ENCODE assay signal across 7 cellular contexts in genomic region chrX:118117069-118117405, GRCh38. TPM values are rescaled to one million over a fixed set of nuclear protein-coding genes. Genes with fewer than 3 reads are reported as not detected.
DNase-seq lines count a peak whose midpoint lies in the region; ATAC-seq and TF ChIP-seq lines count a peak whose summit lies in the region.

No MANE protein-coding gene starts in this region.

- H3K4me1 ChIP-seq in psoas muscle = no peaks in the 10 kb centered on the region

- WGBS in psoas muscle, 3 donors = 0 to 18% (median 3%) methylated on average over 11 to 12 of the region's 12 CpGs

- no peak overlapping the region for H3K27ac ChIP-seq in SK-N-MC
- peak overlapping the region; percentile 63 for H3K27ac ChIP-seq in psoas muscle

- ATAC-seq in GM21360 (IDR thresholded peaks at IDR 0.05; ENCODE audit: unreplicated experiment) (peak; percentile 24), psoas muscle (peak; percentile 45 to 64 (median 48)), HG03139 (IDR thresholded peaks at IDR 0.05; ENCODE audit: unreplicated experiment) (no peak), HG03520 (IDR thresholded peaks at IDR 0.05; ENCODE audit: unreplicated experiment) (no peak)

- no peaks in the 10 kb centered on the region for H3K9me3 ChIP-seq in SK-N-MC (ENCODE audit: low read depth, low read length)
- no peaks in the 10 kb centered on the region for H3K9me3 ChIP-seq in psoas muscle

- peak overlapping the region; percentile 72 for H3K9ac ChIP-seq in SK-N-MC (ENCODE audit: insufficient read length)

- H3K36me3 ChIP-seq in SK-N-MC (ENCODE audit: insufficient read depth, low read length) (no peaks in the 10 kb centered on the region), psoas muscle (ENCODE audit: insufficient read depth in 1 of 2, low read depth in 1 of 2) (no peaks in the 10 kb centered on the region)

- intact Hi-C loops in psoas muscle (cut with DNase I) = no loop called here

- DNase-seq in SK-N-MC (ENCODE audit: low read depth, low spot score) (no peak), foreskin fibroblast (peak in 1 of 2 donors; percentile 2), psoas muscle (no peak), superior temporal gyrus (ENCODE audit: extremely low spot score) (no peak)

- TF ChIP-seq CTCF in foreskin fibroblast (IDR thresholded peaks at IDR 0.05; ENCODE audit: low read depth, low read length) = no peak
- TF ChIP-seq CTCF in psoas muscle (IDR thresholded peaks at IDR 0.05) = no peak

- peaks cover 0 to 5% (median 0%) of the 10 kb centered on the region in 3 donors for H3K27me3 ChIP-seq in psoas muscle (ENCODE audit: insufficient read depth in 3 of 3, low read length in 2 of 3)

- H3K4me3 ChIP-seq in SK-N-MC (peak overlapping the region; percentile 77), foreskin fibroblast (ENCODE audit: low read depth in 1 of 2, low read length in 2 of 2) (peak overlapping the region; percentile 40 to 71), psoas muscle (peak overlapping the region; percentile 76)

RNA-seq across cellular contexts. Expression of gene KLHL13, which starts 0.4 kb away (rescaled TPM):
- 1 to 10 TPM; 1.3 to 4.5 (median 2.2) TPM for total RNA-seq in psoas muscle
- 1 to 10 TPM in 1 of 3 donors, under 1 TPM in 2; 0.61 to 1.5 (median 0.96) TPM for polyA plus RNA-seq in psoas muscle

Comparison
In these comparisons a context has a peak if more than half of its experiments do, and no peak if none do; other contexts are left out.
1. ATAC-seq: peak in GM21360 (single experiment) and psoas muscle (4 of 4); none in HG03139 (single experiment) and HG03520 (single experiment).
2. Peak in every context shown above with its lines, with median percentiles within 50 percentile points of each other: H3K4me3 ChIP-seq.